In the genomic region with DNA sequence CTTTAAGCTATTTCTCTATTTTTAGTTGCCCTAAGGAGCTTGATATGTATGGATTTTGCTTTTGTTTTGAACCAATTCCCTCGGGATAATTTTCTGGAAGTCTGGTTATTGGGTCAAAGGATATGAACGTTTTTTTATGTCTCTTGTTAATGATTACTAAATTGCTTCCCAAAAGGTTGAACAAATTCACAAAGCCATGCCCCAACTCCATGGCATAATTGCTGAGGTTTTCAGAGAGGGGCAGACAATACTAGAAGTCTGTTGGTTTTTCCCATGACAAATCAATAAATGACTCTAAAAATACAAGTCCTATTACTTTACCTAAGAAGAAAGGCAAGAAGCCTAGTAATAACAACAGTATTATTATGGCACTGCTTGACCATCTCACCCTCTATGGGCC, we compare ENCODE assay signal across 20 cellular contexts. TPM values are rescaled to one million over a fixed set of nuclear protein-coding genes. Genes with fewer than 3 reads are reported as not detected.
DNase-seq lines count a peak whose midpoint lies in the region; ATAC-seq, FAIRE-seq and TF ChIP-seq lines count a peak whose summit lies in the region.
"Had no signal": no experiment of that assay in that cellular context is flagged by ENCODE, and none has a peak within 500 bp of the region (broad histone marks: within the 10 kb centered on the region; RNA-seq: fewer than 3 reads in every experiment).

No MANE protein-coding gene starts in this region.

- TF ChIP-seq CTCF in H1 (IDR thresholded peaks at IDR 0.05; ENCODE audit: control extremely low read depth in 1 of 3, insufficient read depth in 1 of 3, low read depth in 1 of 3, low read length in 3 of 3) (no peak), HepG2 (CRISPR knock-in tag; IDR thresholded peaks at IDR 0.05) (no peak), right lobe of liver (IDR thresholded peaks at IDR 0.05) (no peak)

- H3K4ac ChIP-seq in H1 (replicated peaks; ENCODE audit: insufficient read length, low read depth, low read length), result no peak overlapping the region

- DNase-seq in H1 (ENCODE audit: low read depth in 1 of 2, low spot score in 2 of 2), result no peak
- no peak for DNase-seq in HepG2 (ENCODE audit: low spot score)
- DNase-seq in right lobe of liver, result peak in 1 of 3 donors; percentile 58
- no peak for DNase-seq in foreskin melanocyte
- DNase-seq: AML-193; Caco-2; Calu3; CD4-positive, alpha-beta T cell; CD8-positive, alpha-beta T cell; DMS79 treated with DMSO at 0.1 percent for 48 hours; GF-D8 had no signal

- H3K27me3 ChIP-seq in H1 (replicated peaks in 1 of 4; ENCODE audit: control insufficient read depth in 3 of 4, extremely low read depth in 1 of 4, insufficient read depth in 3 of 4, low read length in 3 of 4) (no peaks in the 10 kb centered on the region), HepG2 (ENCODE audit: control insufficient read depth in 1 of 2, insufficient read depth in 2 of 2, low read length in 2 of 2) (no peaks in the 10 kb centered on the region), right lobe of liver (no peaks in the 10 kb centered on the region)
- H3K27me3 ChIP-seq: BLaER1 treated with 17β-estradiol and CSF1 and Interleukin-3, amounts not matched to agents 10 nM and 100 nM had no signal

- H3K56ac ChIP-seq in H1 (replicated peaks; ENCODE audit: insufficient read length, low read depth, low read length), result no peak overlapping the region

- H4K20me1 ChIP-seq in H1 (replicated peaks in 1 of 2; ENCODE audit: control insufficient read depth in 1 of 2, insufficient read depth in 2 of 2, low read length in 2 of 2) (no peaks in the 10 kb centered on the region), HepG2 (ENCODE audit: insufficient read depth, low read length) (no peaks in the 10 kb centered on the region)
- H4K20me1 ChIP-seq: BLaER1 treated with 17β-estradiol and CSF1 and Interleukin-3, amounts not matched to agents 10 nM and 100 nM had no signal

- WGBS in H1 (ENCODE audit: extremely low coverage in 1 of 2, insufficient coverage in 1 of 2, insufficient read length in 1 of 2, insufficient replicate concordance in 2 of 2, low coverage in 1 of 2, low lambda C conversion rate in 2 of 2, missing lambda C conversion rate in 1 of 2), 2 experiments, result 71% methylated on average over 2 of the region's 2 CpGs; no CpG with 5 or more reads in 1 of the 2 experiments
- WGBS in HepG2 (ENCODE audit: low lambda C conversion rate), result 0% methylated on average over 2 of the region's 2 CpGs
- 30% methylated on average over 2 of the region's 2 CpGs for WGBS in right lobe of liver (ENCODE audit: insufficient coverage, low coverage, low lambda C conversion rate, missing lambda C conversion rate)

- H2BK12ac ChIP-seq in H1 (ENCODE audit: low read depth, low read length), result no peak overlapping the region

- H3K4me1 ChIP-seq in H1 (replicated peaks in 1 of 4; ENCODE audit: control insufficient read depth in 3 of 4, insufficient read depth in 4 of 4, low read length in 3 of 4) (peaks cover 0 to 12% (median 7%) of the 10 kb centered on the region in 4 experiments; a peak in 5 of 7 replicates), HepG2 (ENCODE audit: insufficient read depth, low read length) (peaks cover 20% of the 10 kb centered on the region), right lobe of liver (peaks cover 0 to 27% (median 9%) of the 10 kb centered on the region in 4 donors)
- H3K4me1 ChIP-seq: A549, Caco-2 had no signal

- H3K36me3 ChIP-seq in H1 (ENCODE audit: control insufficient read depth in 2 of 4, insufficient read depth in 4 of 4, low read length in 3 of 4), result no peaks in the 10 kb centered on the region
- no peaks in the 10 kb centered on the region for H3K36me3 ChIP-seq in HepG2 (replicated peaks in 1 of 2; ENCODE audit: control insufficient read depth in 1 of 2, insufficient read depth in 2 of 2, low read length in 2 of 2)
- no peaks in the 10 kb centered on the region for H3K36me3 ChIP-seq in right lobe of liver
- H3K36me3 ChIP-seq: BLaER1 treated with 17β-estradiol and CSF1 and Interleukin-3, amounts not matched to agents 10 nM and 100 nM had no signal

- H3K18ac ChIP-seq in H1 (ENCODE audit: extremely low read depth, low read length), result no peak overlapping the region

- FAIRE-seq in H1 (lab: Jason Lieb, UNC) (peak; percentile 13), HepG2 (lab: Jason Lieb, UNC) (no peak)
- FAIRE-seq: A549, D721Med, G401.6, GM12891, GM19239 had no signal

- ATAC-seq in HepG2 (no peak), right lobe of liver (peak; percentile 81 to 91 (median 84)), GM19324 (IDR thresholded peaks at IDR 0.05; ENCODE audit: low FRiP score, unreplicated experiment) (no peak), GM21367 (IDR thresholded peaks at IDR 0.05; ENCODE audit: unreplicated experiment) (no peak)
- ATAC-seq: A549; CD8-positive, alpha-beta T cell had no signal

- no peak for TF ChIP-seq RAD21 in H1 (IDR thresholded peaks at IDR 0.05 in 1 of 2, conservative IDR thresholded peaks at IDR 0.05 in 1 of 2; ENCODE audit: low read depth in 2 of 2, low read length in 2 of 2)
- no peak for TF ChIP-seq RAD21 in HepG2 (CRISPR knock-in tag; IDR thresholded peaks at IDR 0.05)

- H2AK5ac ChIP-seq in H1 (ENCODE audit: low read depth, low read length), result no peak overlapping the region

- H2BK5ac ChIP-seq in H1 (ENCODE audit: low read depth, low read length), result no peak overlapping the region

- H3K79me2 ChIP-seq in H1 (ENCODE audit: control insufficient read depth in 1 of 2, insufficient read depth in 2 of 2, low read length in 2 of 2), result no peaks in the 10 kb centered on the region
- H3K79me2 ChIP-seq in HepG2 (ENCODE audit: insufficient read depth, low read length), result no peaks in the 10 kb centered on the region

- H4K5ac ChIP-seq in H1 (ENCODE audit: insufficient read length, low read depth, low read length), result no peak overlapping the region

- TF ChIP-seq EP300 in H1 (IDR thresholded peaks at IDR 0.05; ENCODE audit: borderline replicate concordance in 1 of 2, low read depth in 2 of 2, low read length in 2 of 2), result no peak
- TF ChIP-seq EP300 in HepG2 (IDR thresholded peaks at IDR 0.05; ENCODE audit: low read depth in 2 of 2, low read length in 2 of 2), result no peak
- TF ChIP-seq EP300 in HepG2 (CRISPR knock-in tag; IDR thresholded peaks at IDR 0.05; ENCODE audit: borderline replicate concordance), result no peak

- H3K9ac ChIP-seq in H1 (replicated peaks in 1 of 4; ENCODE audit: extremely low read depth in 1 of 4, low read depth in 3 of 4, low read length in 3 of 4), result no peak overlapping the region
- no peak overlapping the region for H3K9ac ChIP-seq in HepG2 (ENCODE audit: insufficient read depth, low read depth, low read length)
- H3K9ac ChIP-seq: BLaER1 treated with 17β-estradiol and CSF1 and Interleukin-3, amounts not matched to agents 10 nM and 100 nM had no signal

- intact Hi-C loops in HepG2 (cut with micrococcal nuclease; ENCODE audit: unreplicated experiment) (no loop called here), right lobe of liver (cut with DNase I) (no loop called here)

- H2AFZ ChIP-seq in H1 (ENCODE audit: low read length) (no peak overlapping the region), HepG2 (ENCODE audit: low read length) (no peak overlapping the region)

- no peak overlapping the region for H4K91ac ChIP-seq in H1 (replicated peaks; ENCODE audit: insufficient read length, low read length)

- H3K4me2 ChIP-seq in H1 (ENCODE audit: insufficient read depth in 1 of 2, low read depth in 2 of 2, low read length in 2 of 2), result no peak overlapping the region
- H3K4me2 ChIP-seq in HepG2 (ENCODE audit: low read depth, low read length), result no peak overlapping the region
- H3K4me2 ChIP-seq: A549; BLaER1 treated with 17β-estradiol and CSF1 and Interleukin-3, amounts not matched to agents 10 nM and 100 nM had no signal

- in situ Hi-C loops in HepG2 (cut with HindIII; ENCODE audit: extremely low pct_ligation_motif_present, low pct_unique_long_range_greater_than_20kb), result no loop called here

- POLR2A ChIA-PET in H1 (lab: Charles Lee; ENCODE audit: partially characterized antibody) (interaction anchor here (0.7 to 2.9 kb wide), 3 partner anchors 11 to 159 kb away, joined by 3 to 21 read pairs (median 4); a partner anchor contains a TSS), HepG2 (lab: Yijun Ruan, JAX) (no interaction called here)

- H3K23me2 ChIP-seq in H1 (ENCODE audit: low read depth, low read length), result no peaks in the 10 kb centered on the region

- H3K9me3 ChIP-seq in H1 (ENCODE audit: insufficient read depth in 2 of 2, low read depth in 1 of 2, low read length in 1 of 2), result no peaks in the 10 kb centered on the region
- no peaks in the 10 kb centered on the region for H3K9me3 ChIP-seq in HepG2 (ENCODE audit: low read length)
- no peaks in the 10 kb centered on the region for H3K9me3 ChIP-seq in right lobe of liver
- H3K9me3 ChIP-seq: A549; BLaER1 treated with 17β-estradiol and CSF1 and Interleukin-3, amounts not matched to agents 10 nM and 100 nM; Caco-2 had no signal

- no peak overlapping the region for H2BK20ac ChIP-seq in H1 (ENCODE audit: low read length)

- no peak overlapping the region for H3K14ac ChIP-seq in H1 (ENCODE audit: insufficient read length)

- CTCF ChIA-PET in H1 (lab: Charles Lee; ENCODE audit: partially characterized antibody), result interaction anchor here (1.0 to 2.8 kb wide), 5 partner anchors 11 to 67 kb away, joined by 3 to 15 read pairs (median 10); a partner anchor contains a TSS
- CTCF ChIA-PET in HepG2 (lab: Yijun Ruan, JAX; ENCODE audit: low intra/inter-chr PET ratio, low total read pairs), result no interaction called here

- H3K4me3 ChIP-seq in H1 (ENCODE audit: extremely low read depth in 1 of 4, insufficient read depth in 2 of 4, low read depth in 3 of 4, low read length in 4 of 4) (no peak overlapping the region), HepG2 (replicated peaks in 1 of 3; ENCODE audit: insufficient read depth in 1 of 3, low read depth in 2 of 3, low read length in 3 of 3) (no peak overlapping the region), right lobe of liver (peak overlapping the region in 2 of 3 donors; percentile 15 to 23)
- H3K4me3 ChIP-seq: A549; BLaER1 treated with 17β-estradiol and CSF1 and Interleukin-3, amounts not matched to agents 10 nM and 100 nM had no signal

- no peak overlapping the region for H2BK15ac ChIP-seq in H1 (ENCODE audit: low read length)

- H3K27ac ChIP-seq in H1 (ENCODE audit: low read depth, low read length), result no peak overlapping the region
- H3K27ac ChIP-seq in HepG2 (ENCODE audit: extremely low read length, insufficient read depth, low read length), result no peak overlapping the region
- H3K27ac ChIP-seq in right lobe of liver, result peak overlapping the region; percentile 2 to 57 (median 47)
- H3K27ac ChIP-seq: 22Rv1; A549; BLaER1 treated with 17β-estradiol and CSF1 and Interleukin-3, amounts not matched to agents 10 nM and 100 nM had no signal

- no TSS peak for BruUV-seq in HepG2 (replicated peaks; lab: Mats Ljungman, UMichigan)

- no peaks in the 10 kb centered on the region for H3K79me1 ChIP-seq in H1 (ENCODE audit: low read depth, low read length)

- H3K23ac ChIP-seq in H1 (ENCODE audit: insufficient read length), result no peak overlapping the region

- no peak overlapping the region for H4K8ac ChIP-seq in H1 (ENCODE audit: extremely low read depth, insufficient read depth, low read length)

- no peak overlapping the region for H2BK120ac ChIP-seq in H1 (replicated peaks; ENCODE audit: low read depth, low read length)

- TF ChIP-seq POLR2A in H1 (IDR thresholded peaks at IDR 0.05; ENCODE audit: control extremely low read depth in 1 of 2, low read depth in 2 of 2, low read length in 2 of 2) (no peak), HepG2 (IDR thresholded peaks at IDR 0.05; ENCODE audit: insufficient read depth in 1 of 2, low read depth in 2 of 2, low read length in 2 of 2) (no peak), right lobe of liver (IDR thresholded peaks at IDR 0.05) (no peak)

RNA-seq across cellular contexts. Expression of a gene that starts 11.4 kb away (rescaled TPM):
- total RNA-seq in H1 (2021; fragmentation: NEBNext Ultra II Directional; extraction: Animal tissue kit (Norgen Biotek cat#: 25700)), result 110 and 120 TPM in 2 replicates
- 156 and 195 TPM in 2 replicates for polyA plus RNA-seq in H1 (2011; rRNA removed)
- 142 TPM for polyA plus RNA-seq in H1 (2011; cell fraction: cytosol; rRNA removed)
- polyA plus RNA-seq in H1 (2011; cell fraction: nucleus; rRNA removed), result 377 TPM
- polyA plus RNA-seq in H1 (2012, experiment 1 of 2), result 83.6 to 102 TPM (median 91.8 TPM) in 4 replicates
- polyA plus RNA-seq in H1 (2012, experiment 2 of 2), result 36.0 TPM
- polyA plus RNA-seq in H1 (2013, experiment 1 of 2), result 166 TPM
- polyA plus RNA-seq in H1 (2013, experiment 2 of 2), result 181 TPM
- 331 and 335 TPM in 2 replicates for polyA minus RNA-seq in H1 (2011; rRNA and poly(A)+ RNA removed)
- 139 TPM for polyA minus RNA-seq in H1 (2011; cell fraction: cytosol; rRNA and poly(A)+ RNA removed)
- polyA minus RNA-seq in H1 (2011; cell fraction: nucleus; rRNA and poly(A)+ RNA removed), result 80.5 TPM
- 46.4 and 101 TPM in 2 replicates for total RNA-seq in HepG2 (2016; rRNA removed; fragmentation: Illumina TruSeq; extraction: Trizol)
- total RNA-seq in HepG2 (2016; cell fraction: cytosol; rRNA removed; fragmentation: Illumina TruSeq; extraction: Trizol; ENCODE audit: low read depth), result 18.6 and 20.2 TPM in 2 replicates
- total RNA-seq in HepG2 (2016; cell fraction: insoluble cytoplasmic fraction; rRNA removed; fragmentation: Illumina TruSeq; extraction: Trizol), result 43.3 and 95.2 TPM in 2 replicates
- 44.9 and 47.5 TPM in 2 replicates for total RNA-seq in HepG2 (2016; cell fraction: membrane; rRNA removed; fragmentation: Illumina TruSeq; extraction: Trizol)
- 119 and 142 TPM in 2 replicates for total RNA-seq in HepG2 (2016; cell fraction: nucleus; rRNA removed; fragmentation: Illumina TruSeq; extraction: Trizol)
- polyA plus RNA-seq in HepG2 (2011; rRNA removed), result 131 and 136 TPM in 2 replicates
- polyA plus RNA-seq in HepG2 (2011; cell fraction: cytosol; rRNA removed), result 93.5 and 109 TPM in 2 replicates
- 234 and 300 TPM in 2 replicates for polyA plus RNA-seq in HepG2 (2011; cell fraction: nucleus; rRNA removed)
- 66.3 and 68.8 TPM in 2 replicates for polyA plus RNA-seq in HepG2 (2012)
- polyA plus RNA-seq in HepG2 (2016; cell fraction: cytosol; fragmentation: Illumina TruSeq; extraction: Trizol; ENCODE audit: low read depth), result 8.4 and 10.9 TPM in 2 replicates
- polyA plus RNA-seq in HepG2 (2016; cell fraction: insoluble cytoplasmic fraction; fragmentation: Illumina TruSeq; extraction: Trizol; ENCODE audit: low read depth), result 34.0 and 34.5 TPM in 2 replicates
- 17.7 and 18.8 TPM in 2 replicates for polyA plus RNA-seq in HepG2 (2016; cell fraction: membrane; fragmentation: Illumina TruSeq; extraction: Trizol; ENCODE audit: low read depth)
- polyA plus RNA-seq in HepG2 (2016; cell fraction: nucleus; fragmentation: Illumina TruSeq; extraction: Trizol; ENCODE audit: insufficient read depth, low read depth), result 141 and 146 TPM in 2 replicates
- polyA minus RNA-seq in HepG2 (2011; rRNA and poly(A)+ RNA removed; ENCODE audit: low replicate concordance), result 127 and 335 TPM in 2 replicates
- polyA minus RNA-seq in HepG2 (2011; cell fraction: cytosol; rRNA and poly(A)+ RNA removed), result 101 and 127 TPM in 2 replicates
- 78.2 and 99.9 TPM in 2 replicates for polyA minus RNA-seq in HepG2 (2011; cell fraction: nucleus; rRNA and poly(A)+ RNA removed)
- 10 to 100 TPM; 31.2 to 58.5 (median 43.1) TPM for total RNA-seq in right lobe of liver

Comparison
In these comparisons a context has a peak if more than half of its experiments do, and no peak if none do; other contexts are left out.
1. H3K27ac ChIP-seq: peak in right lobe of liver (3 of 3); none in H1 (single experiment) and HepG2 (single experiment).
2. H3K4me3 ChIP-seq: peak in right lobe of liver (2 of 3); none in H1 (0 of 4) and HepG2 (0 of 3).
3. ATAC-seq: peak in right lobe of liver (4 of 4); none in HepG2 (single experiment), GM19324 (single experiment) and GM21367 (single experiment).